ENCODE assay signal across 2 cellular contexts in genomic region chr17:1126801-1127550, GRCh38.
TF ChIP-seq lines count a peak whose summit lies in the region.

No MANE protein-coding gene starts in this region.

TF ChIP-seq in HEK293, 187 proteins besides CTCF, POLR2A, EP300 and RAD21:
- TF ChIP-seq SCRT1 (tag by site-specific recombination; IDR thresholded peaks at IDR 0.05; ENCODE audit: borderline replicate concordance) = peak; percentile 75; the same call in 1 of the 2 replicates
- TF ChIP-seq ZFHX2 (tag by site-specific recombination; conservative IDR thresholded peaks at IDR 0.05) = no peak
- TF ChIP-seq TSHZ1 (tag by site-specific recombination; IDR thresholded peaks at IDR 0.05; ENCODE audit: borderline replicate concordance) = no peak
- no peak for TF ChIP-seq YY1 (tag by site-specific recombination; IDR thresholded peaks at IDR 0.05)
- no peak for TF ChIP-seq ZNF621 (tag by site-specific recombination; IDR thresholded peaks at IDR 0.05)
- no peak for TF ChIP-seq ZNF146 (tag by site-specific recombination; IDR thresholded peaks at IDR 0.05)
- no peak for TF ChIP-seq ZBTB21 (tag by site-specific recombination; IDR thresholded peaks at IDR 0.05)
- TF ChIP-seq SCRT2 (tag by site-specific recombination; IDR thresholded peaks at IDR 0.05) = peak; percentile 94
- TF ChIP-seq ZNF426 (tag by site-specific recombination; IDR thresholded peaks at IDR 0.05) = no peak

TF ChIP-seq in GM12878, 131 proteins besides CTCF, POLR2A, EP300 and RAD21:
- no peak for TF ChIP-seq BCL3 (IDR thresholded peaks at IDR 0.05; ENCODE audit: borderline replicate concordance, insufficient read depth, low read depth, low read length, poor library complexity, severe bottlenecking)
- 0 out of 2 replicates have a peak, but pooled peaks have one; percentile 15 for TF ChIP-seq TCF3 (IDR thresholded peaks at IDR 0.05; ENCODE audit: borderline replicate concordance, insufficient read depth, low read depth, low read length)
- no peak for TF ChIP-seq ZBTB33 (IDR thresholded peaks at IDR 0.05)
